36 cellular contexts compared by ENCODE assay signal in the genomic region with DNA sequence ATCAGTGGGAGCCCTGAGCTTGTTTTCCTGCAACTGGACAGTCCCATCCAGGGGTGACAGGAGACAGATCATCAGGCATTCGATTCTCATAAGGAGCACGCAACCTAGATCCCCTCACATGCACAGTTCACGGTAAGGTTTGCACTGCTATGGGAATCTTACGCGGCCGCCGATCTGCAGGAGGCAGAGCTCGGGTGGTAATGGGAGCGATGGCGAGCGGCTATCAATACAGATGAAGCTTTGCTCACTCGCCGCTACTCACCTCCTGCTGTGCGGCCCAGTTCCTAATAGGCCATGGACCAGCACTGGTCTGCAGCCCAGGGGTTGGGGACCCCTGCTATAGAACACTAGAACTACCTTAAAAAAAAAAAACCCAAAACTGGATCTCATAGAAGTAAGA. TPM values are rescaled to one million over a fixed set of nuclear protein-coding genes. Genes with fewer than 3 reads are reported as not detected.
"Had no signal": no experiment of that assay in that cellular context is flagged by ENCODE, and none has a peak within 500 bp of the region (broad histone marks: within the 10 kb centered on the region; RNA-seq: fewer than 3 reads in every experiment).

No MANE protein-coding gene starts in this region.

- H3K4me3 ChIP-seq: MG63 had no signal

- H3K9me3 ChIP-seq: MG63 had no signal

- H3K27me3 ChIP-seq: MG63 had no signal

- DNase-seq: Karpas-422, Kasumi-1, KG1, MG63, MM.1S, MV-4-11, NCI-H1048, NCI-H1092, NCI-H1092 treated with DMSO at 0.1 percent for 48 hours, NCI-H1105, NCI-H1105 treated with DMSO at 0.1 percent for 48 hours, NCI-H1417, NCI-H1417 treated with DMSO at 0.1 percent for 48 hours, NCI-H1436, NCI-H1436 treated with DMSO at 0.1 percent for 48 hours, NCI-H146, NCI-H1694, NCI-H1694 treated with DMSO at 0.1 percent for 48 hours, NCI-H187, NCI-H187 treated with DMSO at 0.1 percent for 48 hours, NCI-H1930, NCI-H2029, NCI-H2029 treated with DMSO at 0.1 percent for 48 hours, NCI-H2081, NCI-H2081 treated with DMSO at 0.1 percent for 48 hours, NCI-H2107, NCI-H2171, NCI-H2171 treated with DMSO at 0.1 percent for 48 hours, NCI-H2227 treated with DMSO at 0.1 percent for 48 hours, NCI-H226, NCI-H345, NCI-H446 treated with DMSO at 0.1 percent for 48 hours, NCI-H510A, NCI-H510A treated with DMSO at 0.1 percent for 48 hours had no signal

- H3K36me3 ChIP-seq: MG63 had no signal

- H3K27ac ChIP-seq: KMS-11 had no signal

- H3K9ac ChIP-seq: KMS-11 had no signal

RNA-seq across cellular contexts. Expression of a gene that starts 55.0 kb away (rescaled TPM):
- total RNA-seq: MCF 10A had no signal
